ENCODE assay signal across 27 cellular contexts in the genomic region with DNA sequence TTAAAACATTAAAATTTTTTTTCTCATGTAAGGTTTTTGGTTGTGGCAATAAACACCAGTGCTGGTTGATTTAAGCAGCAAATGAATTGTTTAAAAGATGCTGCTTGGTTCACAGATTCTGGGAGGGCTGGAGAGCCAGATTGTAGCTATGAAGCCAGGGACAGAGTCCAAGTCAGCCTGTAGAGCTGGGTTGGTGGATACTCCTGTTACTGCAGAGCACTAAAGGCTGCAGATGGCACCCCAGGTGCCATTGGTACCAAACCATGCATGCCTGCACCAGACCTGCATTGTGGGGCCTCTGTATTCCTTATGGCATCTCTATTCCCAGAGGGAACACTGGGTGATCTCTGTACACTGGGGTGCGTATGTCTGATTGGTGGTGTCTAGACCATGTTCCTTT.
"Had no signal": no experiment of that assay in that cellular context is flagged by ENCODE, and none has a peak within 500 bp of the region (broad histone marks: within the 10 kb centered on the region; RNA-seq: fewer than 3 reads in every experiment).

No MANE protein-coding gene starts in this region.

- H3K4me3 ChIP-seq: gastrocnemius medialis, hepatocyte, left ventricle myocardium inferior, lung, thoracic aorta, vagina had no signal

- H3K27ac Mint-ChIP-seq: activated CD4-positive, alpha-beta T cell treated with anti-CD3 and anti-CD28 coated beads for 36 hours; activated naive CD4-positive, alpha-beta T cell treated with anti-CD3 and anti-CD28 coated beads for 36 hours; activated naive CD8-positive, alpha-beta T cell treated with anti-CD3 and anti-CD28 coated beads, Interleukin-2, amount 10 ng/mL, durations not matched to agents 7 days and 5 days; natural killer cell; T-helper 2 cell treated with Interferon-gamma antibody and Interleukin-4, amounts not matched to agents 5 μg/mL and 100 μg/mL, for 36 hours had no signal

- H3K27me3 ChIP-seq: gastrocnemius medialis, hepatocyte, vagina had no signal

- H3K27ac ChIP-seq: gastrocnemius medialis, hepatocyte, left ventricle myocardium inferior, thoracic aorta, vagina had no signal

- H3K4me1 Mint-ChIP-seq: activated CD4-positive, alpha-beta T cell treated with anti-CD3 and anti-CD28 coated beads for 36 hours; activated naive CD8-positive, alpha-beta T cell treated with anti-CD3 and anti-CD28 coated beads, Interleukin-2, amount 10 ng/mL, durations not matched to agents 7 days and 5 days; natural killer cell had no signal

- H3K36me3 ChIP-seq: gastrocnemius medialis, left ventricle myocardium inferior, thoracic aorta, vagina had no signal

- H3K4me1 ChIP-seq: gastrocnemius medialis, vagina had no signal

- ATAC-seq: activated CD4-positive, alpha-beta T cell treated with anti-CD3 and anti-CD28 coated beads for 36 hours; gastrocnemius medialis; natural killer cell; stimulated activated naive CD8-positive, alpha-beta T cell treated with anti-CD3 and anti-CD28 coated beads, Interleukin-15, Interleukin-2, amounts not matched to agents 100 U/mL and 50 U/mL, for 24 hours had no signal

- DNase-seq: activated CD4-positive, alpha-beta T cell treated with anti-CD3 and anti-CD28 coated beads for 36 hours; activated CD4-positive, alpha-beta T cell treated with anti-CD3 and anti-CD28 coated beads, Interleukin-2, amount 50 U/mL, for 48 hours; activated CD4-positive, CD25-positive, alpha-beta regulatory T cell; activated CD8-positive, alpha-beta memory T cell treated with anti-CD3 and anti-CD28 coated beads for 24 hours; activated effector memory CD4-positive, alpha-beta T cell treated with Interleukin-2 at 50 U/mL for 16 hours; activated naive CD4-positive, alpha-beta T cell treated with anti-CD3 and anti-CD28 coated beads for 36 hours; activated naive CD8-positive, alpha-beta T cell treated with anti-CD3 and anti-CD28 coated beads, Interleukin-2, amount 10 ng/mL, durations not matched to agents 7 days and 5 days; amniotic stem cell; dermis blood vessel endothelial cell; effector memory CD4-positive, alpha-beta T cell; erythroblast; gastrocnemius medialis; glutamatergic neuron; islet precursor cell; left ventricle myocardium inferior; mesendoderm; natural killer cell; right cardiac atrium; stimulated activated CD4-positive, alpha-beta T cell treated with anti-CD3 and anti-CD28 coated beads, Interleukin-2, amount 100 ng/mL, for 48 hours; stimulated activated naive CD8-positive, alpha-beta T cell treated with anti-CD3 and anti-CD28 coated beads, Interleukin-15, Interleukin-2, amounts not matched to agents 100 U/mL and 50 U/mL, for 24 hours; T-helper 1 cell; trophoblast cell had no signal

- H3K4me3 Mint-ChIP-seq: activated CD4-positive, alpha-beta T cell treated with anti-CD3 and anti-CD28 coated beads for 36 hours; activated naive CD4-positive, alpha-beta T cell treated with anti-CD3 and anti-CD28 coated beads for 36 hours; activated naive CD8-positive, alpha-beta T cell treated with anti-CD3 and anti-CD28 coated beads, Interleukin-2, amount 10 ng/mL, durations not matched to agents 7 days and 5 days; natural killer cell; T-helper 2 cell treated with Interferon-gamma antibody and Interleukin-4, amounts not matched to agents 5 μg/mL and 100 μg/mL, for 36 hours had no signal

- H3K9me3 ChIP-seq: gastrocnemius medialis, vagina had no signal
